In genomic region chr6:116218172-116218633, GRCh38 we compare ENCODE assay signal across 9 cellular contexts. TPM values are rescaled to one million over a fixed set of nuclear protein-coding genes. Genes with fewer than 3 reads are reported as not detected.
A peak's percentile ranks its signal among the peaks of the same experiment; 100 is the strongest.
DNase-seq lines count a peak whose midpoint lies in the region; ATAC-seq, FAIRE-seq and TF ChIP-seq lines count a peak whose summit lies in the region.
"Had no signal": no experiment of that assay in that cellular context is flagged by ENCODE, and none has a peak within 500 bp of the region (broad histone marks: within the 10 kb centered on the region; RNA-seq: fewer than 3 reads in every experiment).

No MANE protein-coding gene starts in this region.

- POLR2A ChIA-PET in SK-N-SH (lab: Yijun Ruan, JAX): interaction anchor here (0.9 to 1.0 kb wide), 2 partner anchors 11 to 36 kb away, joined by 5 read pairs; partner anchors contain the start of gene TSPYL4

- dilution Hi-C loops in keratinocyte (cut with MboI; ENCODE audit: extremely low pct_ligation_motif_present, low sequenced_read_pairs): no loop called here

- peak; percentile 49 for TF ChIP-seq RAD21 in SK-N-SH (IDR thresholded peaks at IDR 0.05; ENCODE audit: low read length)

- no peak for TF ChIP-seq EP300 in SK-N-SH (IDR thresholded peaks at IDR 0.05; ENCODE audit: borderline replicate concordance in 1 of 2, low read depth in 1 of 2, low read length in 1 of 2)

- H3K27ac ChIP-seq in SK-N-SH (ENCODE audit: low read depth in 2 of 2, low read length in 1 of 2): no peak overlapping the region
- no peak overlapping the region for H3K27ac ChIP-seq in keratinocyte (ENCODE audit: control insufficient read depth, insufficient read depth, low read length)

- H3K9me2 ChIP-seq in SK-N-SH: no peaks in the 10 kb centered on the region

- FAIRE-seq in keratinocyte (lab: Jason Lieb, UNC) (no peak), HTR-8/SVneo (lab: Jason Lieb, UNC) (no peak)

- H3K4me1 ChIP-seq in SK-N-SH (ENCODE audit: control insufficient read depth in 1 of 2, insufficient read depth in 2 of 2, low read depth in 1 of 2, low read length in 1 of 2) (peaks cover 3 to 9% of the 10 kb centered on the region in 2 experiments; a peak in 2 of 4 replicates), keratinocyte (ENCODE audit: control insufficient read depth, extremely low read depth, insufficient read depth, low read length) (peaks cover 7% of the 10 kb centered on the region)

- peaks cover 2% of the 10 kb centered on the region for H3K4me1 Mint-ChIP-seq in T-helper 2 cell treated with Interferon-gamma antibody and Interleukin-4, amounts not matched to agents 5 μg/mL and 100 μg/mL, for 36 hours (ENCODE audit: low read depth)

- DNase-seq in AG10803 (ENCODE audit: low read depth): peak; percentile 42
- no peak for DNase-seq in GM13977 (ENCODE audit: low spot score)
- DNase-seq in SK-N-SH: no peak
- no peak for DNase-seq in keratinocyte (ENCODE audit: low read depth, low spot score)
- DNase-seq in activated CD8-positive, alpha-beta memory T cell treated with anti-CD3 and anti-CD28 coated beads, Interleukin-2, amount 50 U/mL, for 4 hours: no peak
- DNase-seq in T-helper 2 cell treated with Interferon-gamma antibody and Interleukin-4, amounts not matched to agents 5 μg/mL and 100 μg/mL, for 36 hours (ENCODE audit: low spot score): no peak
- DNase-seq in HTR-8/SVneo (ENCODE audit: insufficient read length, low spot score): no peak
- DNase-seq: T-cell had no signal

- H3K27ac Mint-ChIP-seq in T-helper 2 cell treated with Interferon-gamma antibody and Interleukin-4, amounts not matched to agents 5 μg/mL and 100 μg/mL, for 36 hours: no peak overlapping the region

- H4K20me1 ChIP-seq in SK-N-SH (ENCODE audit: insufficient read depth) (no peaks in the 10 kb centered on the region), keratinocyte (ENCODE audit: control insufficient read depth, extremely low read depth, insufficient read depth, low read length) (no peaks in the 10 kb centered on the region)

- WGBS in SK-N-SH (ENCODE audit: low lambda C conversion rate): 35% methylated on average over 3 of the region's 3 CpGs

- CTCF ChIA-PET in SK-N-SH (lab: Yijun Ruan, JAX): interaction anchor here (0.6 to 3.3 kb wide), 39 partner anchors 11 to 454 kb away, joined by 3 to 52 read pairs (median 4); partner anchors contain the start of genes TRAPPC3L, TSPYL1 and TSPYL4

- no peak overlapping the region for H3K4me3 Mint-ChIP-seq in T-helper 2 cell treated with Interferon-gamma antibody and Interleukin-4, amounts not matched to agents 5 μg/mL and 100 μg/mL, for 36 hours
- H3K4me3 Mint-ChIP-seq: T-cell had no signal

- H3K9me3 Mint-ChIP-seq in T-helper 2 cell treated with Interferon-gamma antibody and Interleukin-4, amounts not matched to agents 5 μg/mL and 100 μg/mL, for 36 hours: no peaks in the 10 kb centered on the region
- H3K9me3 Mint-ChIP-seq: T-cell had no signal

- H3K4me3 ChIP-seq in AG10803 (ENCODE audit: low read length) (no peak overlapping the region), SK-N-SH (ENCODE audit: low read depth in 2 of 2, low read length in 1 of 2) (no peak overlapping the region; a peak in 1 of 4 replicates), keratinocyte (ENCODE audit: control insufficient read depth in 2 of 3, extremely low read depth in 1 of 3, insufficient read depth in 2 of 3, low read depth in 1 of 3, low read length in 3 of 3) (no peak overlapping the region)

- peaks cover 11% of the 10 kb centered on the region for H3F3A ChIP-seq in SK-N-SH (replicated peaks; ENCODE audit: insufficient read depth)

- H3K9ac ChIP-seq in SK-N-SH (no peak overlapping the region), keratinocyte (ENCODE audit: control insufficient read depth, extremely low read depth, insufficient read depth, low read length) (no peak overlapping the region)

- no peaks in the 10 kb centered on the region for H3K36me3 Mint-ChIP-seq in T-helper 2 cell treated with Interferon-gamma antibody and Interleukin-4, amounts not matched to agents 5 μg/mL and 100 μg/mL, for 36 hours (ENCODE audit: low read depth)

- no peaks in the 10 kb centered on the region for H3K9me1 ChIP-seq in keratinocyte (ENCODE audit: control insufficient read depth, extremely low read depth, insufficient read depth, low read length)

- H3K79me2 ChIP-seq in SK-N-SH (ENCODE audit: insufficient read depth) (no peaks in the 10 kb centered on the region), keratinocyte (ENCODE audit: control insufficient read depth, insufficient read depth, low read length) (no peaks in the 10 kb centered on the region)

- no peak for ATAC-seq in HG03432 (IDR thresholded peaks at IDR 0.05; ENCODE audit: unreplicated experiment)
- ATAC-seq: T-cell had no signal

- H2AFZ ChIP-seq in SK-N-SH (ENCODE audit: low read depth) (no peak overlapping the region), keratinocyte (ENCODE audit: control insufficient read depth, low read length) (no peak overlapping the region)

- H3K9me3 ChIP-seq in SK-N-SH: no peaks in the 10 kb centered on the region
- H3K9me3 ChIP-seq in keratinocyte (ENCODE audit: control insufficient read depth, low read depth, low read length): no peaks in the 10 kb centered on the region

- H3K4me2 ChIP-seq in SK-N-SH (no peak overlapping the region), keratinocyte (ENCODE audit: control insufficient read depth, extremely low read depth, insufficient read depth, low read depth, low read length) (no peak overlapping the region)

- H3K36me3 ChIP-seq in SK-N-SH (replicated peaks in 1 of 2; ENCODE audit: control insufficient read depth in 1 of 2, insufficient read depth in 2 of 2, low read length in 1 of 2) (peaks cover 0 to 3% of the 10 kb centered on the region in 2 experiments), keratinocyte (ENCODE audit: control insufficient read depth in 2 of 2, extremely low read depth in 1 of 2, insufficient read depth in 2 of 2, low read length in 2 of 2) (no peaks in the 10 kb centered on the region)

- H3K27me3 Mint-ChIP-seq in T-helper 2 cell treated with Interferon-gamma antibody and Interleukin-4, amounts not matched to agents 5 μg/mL and 100 μg/mL, for 36 hours (ENCODE audit: low read depth): no peaks in the 10 kb centered on the region
- H3K27me3 Mint-ChIP-seq: T-cell had no signal

- in situ Hi-C loops in GM13977 (cut with MboI; ENCODE audit: low pct_unique_long_range_greater_than_20kb, low sequenced_read_pairs, unreplicated experiment): no loop called here

- H3K27me3 ChIP-seq in SK-N-SH (ENCODE audit: insufficient read depth) (no peaks in the 10 kb centered on the region), keratinocyte (ENCODE audit: control insufficient read depth, extremely low read depth, insufficient read depth, low read length) (no peaks in the 10 kb centered on the region)

- TF ChIP-seq CTCF in AG10803 (conservative IDR thresholded peaks at IDR 0.05; ENCODE audit: low read length) (peak; percentile 63), GM13977 (IDR thresholded peaks at IDR 0.05; ENCODE audit: extremely low read depth, insufficient read depth, missing control alignments) (peak; percentile 34), SK-N-SH (IDR thresholded peaks at IDR 0.05) (peak; percentile 71), keratinocyte (optimal IDR thresholded peaks at IDR 0.05 in 1 of 3, IDR thresholded peaks at IDR 0.05 in 1 of 3, conservative IDR thresholded peaks at IDR 0.05 in 1 of 3; ENCODE audit: extremely low read depth in 1 of 3, insufficient read depth in 2 of 3, low read length in 3 of 3) (peak in 2 of 3 experiments; percentile 3 to 21)

TF ChIP-seq in SK-N-SH, 30 proteins besides CTCF, POLR2A, EP300 and RAD21 (continues in another document):
- TF ChIP-seq FOXJ3 (CRISPR knock-in tag; IDR thresholded peaks at IDR 0.05) (no peak), GABPA (IDR thresholded peaks at IDR 0.05; ENCODE audit: low read depth) (no peak), PBX3 (IDR thresholded peaks at IDR 0.05) (no peak), SIN3A (IDR thresholded peaks at IDR 0.05; ENCODE audit: borderline replicate concordance, low read depth, low read length) (no peak), TAF1 (IDR thresholded peaks at IDR 0.05; ENCODE audit: borderline replicate concordance, low read depth, low read length) (no peak), FOSL2 (IDR thresholded peaks at IDR 0.05; ENCODE audit: borderline replicate concordance, low read depth) (no peak), CHD2 (IDR thresholded peaks at IDR 0.05; ENCODE audit: low read length, partially characterized antibody) (no peak)

RNA-seq across cellular contexts. Expression of gene TSPYL4, which starts 35.7 kb away (rescaled TPM):
- 29.1 and 44.5 TPM in 2 replicates for polyA plus RNA-seq in SK-N-SH (2012; rRNA removed)
- polyA plus RNA-seq in SK-N-SH (2012; cell fraction: cytosol; rRNA removed): 26.3 and 28.2 TPM in 2 replicates
- polyA plus RNA-seq in SK-N-SH (2012; cell fraction: nucleus; rRNA removed): 83.0 and 97.0 TPM in 2 replicates
- polyA plus RNA-seq in keratinocyte: 6.2 to 8.3 TPM (median 8.1 TPM) in 3 replicates
- polyA plus RNA-seq in keratinocyte (2011; ENCODE audit: low read depth): 1.3 TPM
- polyA plus RNA-seq in keratinocyte (2011; cell fraction: cytosol; rRNA removed): 2.7 and 3.9 TPM in 2 replicates
- 22.1 and 23.0 TPM in 2 replicates for polyA plus RNA-seq in keratinocyte (2011; cell fraction: nucleus; rRNA removed)
- polyA plus RNA-seq in keratinocyte (2012; ENCODE audit: low replicate concordance): 4.9 and 7.5 TPM in 2 replicates
- 3.6 to 9.1 TPM (median 7.6 TPM) in 3 replicates for polyA minus RNA-seq in keratinocyte
- 3.5 TPM for polyA minus RNA-seq in keratinocyte (2011; cell fraction: cytosol; rRNA and poly(A)+ RNA removed)
- polyA minus RNA-seq in keratinocyte (2011; cell fraction: nucleus; rRNA and poly(A)+ RNA removed): 4.2 and 5.7 TPM in 2 replicates

Comparison
In these comparisons a context has a peak if more than half of its experiments do, and no peak if none do; other contexts are left out.
1. CTCF ChIP-seq: peak in every context shown above with its lines; median percentile 71 in SK-N-SH; 63 in AG10803; 34 in GM13977; 12 in keratinocyte.